ENCODE assay signal across 7 cellular contexts in genomic region chr2:111315188-111315917, GRCh38.
A peak's percentile ranks its signal among the peaks of the same experiment; 100 is the strongest.
DNase-seq lines count a peak whose midpoint lies in the region; ATAC-seq, FAIRE-seq and TF ChIP-seq lines count a peak whose summit lies in the region.
"Not testable (repeated sequence)": the region's sequence is repeated elsewhere in the genome, so short reads cannot be mapped to it uniquely, and the experiment has no call there.

No MANE protein-coding gene starts in this region.

- H3K4me1 ChIP-seq in PC-3 (ENCODE audit: insufficient read depth, low read length); K562 (replicated peaks in 1 of 2; ENCODE audit: control insufficient read depth in 2 of 2, insufficient read depth in 2 of 2, low read length in 2 of 2); pancreas: not testable (repeated sequence)

- H3K4me1 Mint-ChIP-seq in activated CD4-positive, alpha-beta T cell treated with anti-CD3 and anti-CD28 coated beads, Interleukin-2, amount 10 ng/mL, durations not matched to agents 24 days and 14 days, result peaks cover 17% of the 10 kb centered on the region
- peaks cover 18% of the 10 kb centered on the region for H3K4me1 Mint-ChIP-seq in activated T-helper 2 cell treated with anti-CD3 and anti-CD28 coated beads, Interferon-gamma antibody, Interleukin-2, Interleukin-4, amounts not matched to agents 10 μg/mL and 5 μg/mL and 100 μg/mL, durations not matched to agents 14 hours and 24 hours and 36 hours (ENCODE audit: low read depth)

- H3K9ac ChIP-seq in PC-3 (ENCODE audit: low read length); K562 (ENCODE audit: insufficient read depth in 1 of 2, low read depth in 2 of 2, low read length in 2 of 2): not testable (repeated sequence)

- TF ChIP-seq RAD21 in K562 (CRISPR knock-in tag; conservative IDR thresholded peaks at IDR 0.05 in 1 of 2, IDR thresholded peaks at IDR 0.05 in 1 of 2), result not testable (repeated sequence)

- not testable (repeated sequence) for H2AFZ ChIP-seq in PC-3 (ENCODE audit: low read length); K562 (ENCODE audit: low read depth, low read length)

- not testable (repeated sequence) for H3K9me2 ChIP-seq in PC-3 (replicated peaks; ENCODE audit: low read length)

- H3K27me3 Mint-ChIP-seq in activated CD4-positive, alpha-beta T cell treated with anti-CD3 and anti-CD28 coated beads, Interleukin-2, amount 10 ng/mL, durations not matched to agents 24 days and 14 days; activated T-helper 2 cell treated with anti-CD3 and anti-CD28 coated beads, Interferon-gamma antibody, Interleukin-2, Interleukin-4, amounts not matched to agents 10 μg/mL and 5 μg/mL and 100 μg/mL, durations not matched to agents 14 hours and 24 hours and 36 hours (ENCODE audit: low read depth): not testable (repeated sequence)

- peak; percentile 22; the same call in 1 of the 2 replicates for ATAC-seq in PC-3
- not testable (repeated sequence) for ATAC-seq in K562
- peak in 3 of 4 donors; percentile 53 to 64 (median 59) for ATAC-seq in pancreas

- not testable (repeated sequence) for H4K20me1 ChIP-seq in PC-3 (ENCODE audit: low read length); K562 (replicated peaks; ENCODE audit: control insufficient read depth, insufficient read depth, low read length)

- POLR2A ChIA-PET in PC-3 (lab: Charles Lee; ENCODE audit: unreplicated experiment); K562 (lab: Yijun Ruan, JAX): not testable (repeated sequence)

- H3K27me3 ChIP-seq in PC-3 (ENCODE audit: low read length); K562 (ENCODE audit: control insufficient read depth in 2 of 2, insufficient read depth in 2 of 2, low read length in 2 of 2); pancreas: not testable (repeated sequence)

- peaks cover 13% of the 10 kb centered on the region for H3K36me3 Mint-ChIP-seq in activated CD4-positive, alpha-beta T cell treated with anti-CD3 and anti-CD28 coated beads, Interleukin-2, amount 10 ng/mL, durations not matched to agents 24 days and 14 days (ENCODE audit: low read depth)
- H3K36me3 Mint-ChIP-seq in activated T-helper 2 cell treated with anti-CD3 and anti-CD28 coated beads, Interferon-gamma antibody, Interleukin-2, Interleukin-4, amounts not matched to agents 10 μg/mL and 5 μg/mL and 100 μg/mL, durations not matched to agents 14 hours and 24 hours and 36 hours (ENCODE audit: low read depth), result not testable (repeated sequence)

- DNase-seq in ELF-1 (ENCODE audit: low read depth, low spot score), result peak; percentile 36
- peak; percentile 0 for DNase-seq in PC-3
- not testable (repeated sequence) for DNase-seq in activated CD4-positive, alpha-beta T cell treated with anti-CD3 and anti-CD28 coated beads, Interleukin-2, amount 10 ng/mL, durations not matched to agents 24 days and 14 days; activated T-helper 2 cell treated with anti-CD3 and anti-CD28 coated beads, Interferon-gamma antibody, Interleukin-2, Interleukin-4, amounts not matched to agents 10 μg/mL and 5 μg/mL and 100 μg/mL, durations not matched to agents 14 hours and 24 hours and 36 hours (ENCODE audit: low spot score); K562 (ENCODE audit: extremely low read depth in 1 of 4, low spot score in 3 of 4); pancreas
- peak; percentile 2 for DNase-seq in iPS-NIHi11 (ENCODE audit: low spot score)

- TF ChIP-seq POLR2A in K562 (conservative IDR thresholded peaks at IDR 0.05), result not testable (repeated sequence)

- 94% methylated on average over 5 of the region's 13 CpGs for WGBS in K562 (ENCODE audit: insufficient coverage, low coverage, missing lambda C conversion rate)
- WGBS in pancreas, 2 donors, result 78 to 80% methylated on average over 10 to 11 of the region's 13 CpGs

- not testable (repeated sequence) for BruUV-seq in PC-3 (replicated peaks; lab: Mats Ljungman, UMichigan); K562 (replicated peaks; lab: Mats Ljungman, UMichigan)

- not testable (repeated sequence) for TF ChIP-seq EP300 in K562 (IDR thresholded peaks at IDR 0.05; ENCODE audit: low read length)

- not testable (repeated sequence) for H3K27ac ChIP-seq in PC-3 (ENCODE audit: low read length); K562 (ENCODE audit: extremely low read depth, low read depth, low read length); pancreas

- not testable (repeated sequence) for H3K36me3 ChIP-seq in PC-3 (ENCODE audit: low read depth, low read length); K562 (ENCODE audit: control insufficient read depth, insufficient read depth, low read length); pancreas

- TF ChIP-seq CTCF in PC-3 (conservative IDR thresholded peaks at IDR 0.05; ENCODE audit: low read depth, low read length); K562 (IDR thresholded peaks at IDR 0.05 in 2 of 3, conservative IDR thresholded peaks at IDR 0.05 in 1 of 3; ENCODE audit: insufficient read depth in 2 of 3, low read depth in 1 of 3, low read length in 3 of 3); pancreas (IDR thresholded peaks at IDR 0.05): not testable (repeated sequence)

- not testable (repeated sequence) for H3K79me2 ChIP-seq in PC-3 (ENCODE audit: low read length); K562 (ENCODE audit: control insufficient read depth, insufficient read depth, low read length)

- CTCF ChIA-PET in PC-3 (lab: Charles Lee); K562 (lab: Yijun Ruan, JAX; ENCODE audit: low intra/inter-chr PET ratio): not testable (repeated sequence)

- not testable (repeated sequence) for H3K4me3 Mint-ChIP-seq in activated CD4-positive, alpha-beta T cell treated with anti-CD3 and anti-CD28 coated beads, Interleukin-2, amount 10 ng/mL, durations not matched to agents 24 days and 14 days; activated T-helper 2 cell treated with anti-CD3 and anti-CD28 coated beads, Interferon-gamma antibody, Interleukin-2, Interleukin-4, amounts not matched to agents 10 μg/mL and 5 μg/mL and 100 μg/mL, durations not matched to agents 14 hours and 24 hours and 36 hours (ENCODE audit: low read depth)

- not testable (repeated sequence) for H3K4me3 ChIP-seq in PC-3 (ENCODE audit: low read length); K562; pancreas

- not testable (repeated sequence) for H3K9me1 ChIP-seq in K562 (ENCODE audit: control insufficient read depth, insufficient read depth, low read length)

- H3K27ac Mint-ChIP-seq in activated CD4-positive, alpha-beta T cell treated with anti-CD3 and anti-CD28 coated beads, Interleukin-2, amount 10 ng/mL, durations not matched to agents 24 days and 14 days, result peak overlapping the region; percentile 78
- H3K27ac Mint-ChIP-seq in activated T-helper 2 cell treated with anti-CD3 and anti-CD28 coated beads, Interferon-gamma antibody, Interleukin-2, Interleukin-4, amounts not matched to agents 10 μg/mL and 5 μg/mL and 100 μg/mL, durations not matched to agents 14 hours and 24 hours and 36 hours, result peak overlapping the region; percentile 42

- in situ Hi-C loops in K562 (cut with MboI), result not testable (repeated sequence)

- H3F3A ChIP-seq in PC-3 (ENCODE audit: low read length, unreplicated experiment), result not testable (repeated sequence)

- intact Hi-C loops in PC-3 (cut with micrococcal nuclease); activated CD4-positive, alpha-beta T cell treated with anti-CD3 and anti-CD28 coated beads, Interleukin-2, amount 10 ng/mL, durations not matched to agents 24 days and 14 days (cut with micrococcal nuclease); activated T-helper 2 cell treated with anti-CD3 and anti-CD28 coated beads, Interferon-gamma antibody, Interleukin-2, Interleukin-4, amounts not matched to agents 10 μg/mL and 5 μg/mL and 100 μg/mL, durations not matched to agents 14 hours and 24 hours and 36 hours (cut with micrococcal nuclease); K562 (cut with micrococcal nuclease); pancreas (cut with DNase I): not testable (repeated sequence)

- not testable (repeated sequence) for H3K9me3 ChIP-seq in PC-3 (ENCODE audit: low read length); K562 (replicated peaks; ENCODE audit: control insufficient read depth, insufficient read depth, low read depth, low read length); pancreas

- not testable (repeated sequence) for H3K9me3 Mint-ChIP-seq in activated CD4-positive, alpha-beta T cell treated with anti-CD3 and anti-CD28 coated beads, Interleukin-2, amount 10 ng/mL, durations not matched to agents 24 days and 14 days; activated T-helper 2 cell treated with anti-CD3 and anti-CD28 coated beads, Interferon-gamma antibody, Interleukin-2, Interleukin-4, amounts not matched to agents 10 μg/mL and 5 μg/mL and 100 μg/mL, durations not matched to agents 14 hours and 24 hours and 36 hours

- peak; percentile 35 for FAIRE-seq in K562 (lab: Jason Lieb, UNC)
- FAIRE-seq in pancreas (lab: Jason Lieb, UNC), result not testable (repeated sequence)

- H3K4me2 ChIP-seq in PC-3 (ENCODE audit: low read length); K562 (ENCODE audit: insufficient read depth, low read length): not testable (repeated sequence)
